In genomic region chr15:54850101-54850500, GRCh38 we compare ENCODE assay signal across 26 cellular contexts.
"Had no signal": no experiment of that assay in that cellular context is flagged by ENCODE, and none has a peak within 500 bp of the region (broad histone marks: within the 10 kb centered on the region; RNA-seq: fewer than 3 reads in every experiment).

No MANE protein-coding gene starts in this region.

- H3K9me3 ChIP-seq: stomach, suprapubic skin, testis, thoracic aorta, thyroid gland, tibial artery, tibial nerve, transverse colon, upper lobe of left lung, upper lobe of right lung, uterus, vagina had no signal

- H3K27ac ChIP-seq: stomach, suprapubic skin, testis, thoracic aorta, thyroid gland, tibial artery, tibial nerve, transverse colon, upper lobe of left lung, upper lobe of right lung, uterus, vagina had no signal

- ATAC-seq: stimulated activated effector memory CD8-positive, alpha-beta T cell treated with anti-CD3 and anti-CD28 coated beads, Interleukin-12 subunit alpha, Interleukin-12 subunit beta, amount 100 ng/mL, for 72 hours; stimulated activated memory B cell treated with anti-CD40 and anti-IgM and Interleukin-4, amounts not matched to agents 10 μg/mL and 1 μg/mL and 100 μg/mL, for 72 hours; stimulated activated naive B cell treated with anti-CD40 and anti-IgM and Interleukin-4, amounts not matched to agents 10 μg/mL and 1 μg/mL and 100 μg/mL, for 72 hours; stimulated activated naive CD8-positive, alpha-beta T cell treated with anti-CD3 and anti-CD28 coated beads, Interleukin-15, amount 100 ng/mL, for 72 hours; stimulated activated naive CD8-positive, alpha-beta T cell treated with anti-CD3 and anti-CD28 coated beads, Interleukin-15, Interleukin-2, amounts not matched to agents 100 U/mL and 50 U/mL, for 24 hours; upper lobe of right lung had no signal

- DNase-seq: stimulated activated CD4-positive, alpha-beta T cell treated with anti-CD3 and anti-CD28 coated beads, Interleukin-2, amount 100 ng/mL, for 48 hours; stimulated activated CD4-positive, alpha-beta T cell treated with anti-CD3 and anti-CD28 coated beads, Interleukin-4, amount 100 ng/mL, for 1 hour; stimulated activated CD4-positive, alpha-beta T cell treated with anti-CD3 and anti-CD28 coated beads, Interleukin-4, amount 100 ng/mL, for 24 hours; stimulated activated CD4-positive, alpha-beta T cell treated with anti-CD3 and anti-CD28 coated beads, Interleukin-4, amount 100 ng/mL, for 4 hours; stimulated activated CD8-positive, alpha-beta memory T cell treated with anti-CD3 and anti-CD28 coated beads, Interleukin-4, amount 100 ng/mL, for 48 hours; stimulated activated naive B cell treated with anti-CD40 and anti-IgM and Interleukin-4, amounts not matched to agents 10 μg/mL and 1 μg/mL and 100 μg/mL, for 72 hours; stimulated activated naive CD4-positive, alpha-beta T cell; stimulated activated naive CD4-positive, alpha-beta T cell treated with Interleukin-2 at 50 U/mL for 16 hours; stimulated activated naive CD8-positive, alpha-beta T cell treated with anti-CD3 and anti-CD28 coated beads, Interleukin-15, amount 100 ng/mL, for 72 hours; stimulated activated naive CD8-positive, alpha-beta T cell treated with anti-CD3 and anti-CD28 coated beads, Interleukin-15, Interleukin-2, amounts not matched to agents 100 U/mL and 50 U/mL, for 24 hours; stomach; substantia nigra; testis; thyroid gland; tibial artery; transverse colon; trophoblast cell; upper lobe of right lung; uterus had no signal

- H3K4me3 ChIP-seq: stomach, suprapubic skin, testis, thoracic aorta, thyroid gland, tibial artery, tibial nerve, transverse colon, upper lobe of left lung, upper lobe of right lung, uterus, vagina had no signal

- H3K4me1 ChIP-seq: stomach, suprapubic skin, testis, thyroid gland, tibial artery, tibial nerve, transverse colon, upper lobe of left lung, upper lobe of right lung, uterus, vagina had no signal

- H3K36me3 ChIP-seq: stomach, suprapubic skin, thoracic aorta, thyroid gland, tibial artery, tibial nerve, transverse colon, upper lobe of left lung, upper lobe of right lung, uterus, vagina had no signal

- H3K27me3 ChIP-seq: stomach, suprapubic skin, testis, thyroid gland, tibial artery, tibial nerve, transverse colon, upper lobe of left lung, upper lobe of right lung, uterus, vagina had no signal
